In genomic region chr19:54436031-54436523, GRCh38 we compare ENCODE assay signal across 22 cellular contexts. TPM values are rescaled to one million over a fixed set of nuclear protein-coding genes. Genes with fewer than 3 reads are reported as not detected.
DNase-seq lines count a peak whose midpoint lies in the region; ATAC-seq, FAIRE-seq and TF ChIP-seq lines count a peak whose summit lies in the region.
"Had no signal": no experiment of that assay in that cellular context is flagged by ENCODE, and none has a peak within 500 bp of the region (broad histone marks: within the 10 kb centered on the region; RNA-seq: fewer than 3 reads in every experiment).

No MANE protein-coding gene starts in this region.

- H3K36me3 Mint-ChIP-seq in stimulated activated effector memory CD8-positive, alpha-beta T cell treated with anti-CD3 and anti-CD28 coated beads, Interleukin-12 subunit alpha, Interleukin-12 subunit beta, amount 100 ng/mL, for 72 hours: peaks cover 27% of the 10 kb centered on the region

- H3K27ac Mint-ChIP-seq in stimulated activated effector memory CD8-positive, alpha-beta T cell treated with anti-CD3 and anti-CD28 coated beads, Interleukin-12 subunit alpha, Interleukin-12 subunit beta, amount 100 ng/mL, for 72 hours: peak overlapping the region; percentile 54
- H3K27ac Mint-ChIP-seq: activated CD4-positive, alpha-beta T cell treated with anti-CD3 and anti-CD28 coated beads, Interleukin-2, amount 10 ng/mL, durations not matched to agents 7 days and 5 days; activated naive CD4-positive, alpha-beta T cell treated with anti-CD3 and anti-CD28 coated beads, Interleukin-2, amount 10 ng/mL, durations not matched to agents 7 days and 5 days had no signal

- TF ChIP-seq CTCF in RWPE1 (conservative IDR thresholded peaks at IDR 0.05; ENCODE audit: low read depth) (no peak), coronary artery (IDR thresholded peaks at IDR 0.05) (no peak), kidney (IDR thresholded peaks at IDR 0.05; ENCODE audit: borderline replicate concordance, extremely low read depth, insufficient read depth) (no peak)

- H3K4me1 ChIP-seq in kidney (ENCODE audit: control insufficient read depth in 1 of 2, insufficient read depth in 1 of 2, low read depth in 1 of 2, low read length in 2 of 2): peaks cover 6 to 7% of the 10 kb centered on the region in 2 donors

- no peak for DNase-seq in RWPE1 (ENCODE audit: low spot score)
- peak; percentile 62 for DNase-seq in coronary artery (ENCODE audit: low spot score)
- DNase-seq in kidney: peak; percentile 59
- DNase-seq in stimulated activated effector memory CD8-positive, alpha-beta T cell treated with anti-CD3 and anti-CD28 coated beads, Interleukin-12 subunit alpha, Interleukin-12 subunit beta, amount 100 ng/mL, for 72 hours (ENCODE audit: low spot score in 2 of 2): no peak
- DNase-seq in GM19240 (ENCODE audit: insufficient read length, low spot score): no peak
- DNase-seq in GM03348 (ENCODE audit: low spot score): no peak
- no peak for DNase-seq in NCI-H510A (lab: John Stamatoyannopoulos, UW)
- DNase-seq: activated CD4-positive, alpha-beta T cell treated with anti-CD3 and anti-CD28 coated beads, Interleukin-2, amount 10 ng/mL, durations not matched to agents 7 days and 5 days; activated T-cell treated with anti-CD3 and anti-CD28 coated beads for 4 hours; AML-193; GDM1; naive thymus-derived CD8-positive, alpha-beta T cell; NCI-H1694; NCI-H446 treated with DMSO at 0.1 percent for 48 hours; PC-3; stimulated activated CD4-positive, alpha-beta T cell treated with anti-CD3 and anti-CD28 coated beads, Interleukin-1b, Interleukin-23, amount 100 ng/mL, for 48 hours had no signal

- H3K4me3 ChIP-seq in coronary artery (no peak overlapping the region), kidney (ENCODE audit: low read length in 2 of 2) (no peak overlapping the region)
- H3K4me3 ChIP-seq: breast epithelium, lung had no signal

- no peak overlapping the region for H3K4me3 Mint-ChIP-seq in stimulated activated effector memory CD8-positive, alpha-beta T cell treated with anti-CD3 and anti-CD28 coated beads, Interleukin-12 subunit alpha, Interleukin-12 subunit beta, amount 100 ng/mL, for 72 hours
- H3K4me3 Mint-ChIP-seq: activated CD4-positive, alpha-beta T cell treated with anti-CD3 and anti-CD28 coated beads, Interleukin-2, amount 10 ng/mL, durations not matched to agents 7 days and 5 days; activated naive CD4-positive, alpha-beta T cell treated with anti-CD3 and anti-CD28 coated beads, Interleukin-2, amount 10 ng/mL, durations not matched to agents 7 days and 5 days; naive thymus-derived CD8-positive, alpha-beta T cell had no signal

- H3K9me3 ChIP-seq in kidney (ENCODE audit: control insufficient read depth in 1 of 2, low read length in 2 of 2): no peaks in the 10 kb centered on the region
- H3K9me3 ChIP-seq: breast epithelium had no signal

- FAIRE-seq in kidney (lab: Jason Lieb, UNC): no peak

- no peaks in the 10 kb centered on the region for H3K36me3 ChIP-seq in kidney (ENCODE audit: control insufficient read depth in 1 of 2, insufficient read depth in 2 of 2, low read length in 2 of 2)
- H3K36me3 ChIP-seq: breast epithelium had no signal

- CTCF ChIA-PET in RWPE1 (lab: Yijun Ruan, JAX): no interaction called here

- no peak overlapping the region for H3K9ac ChIP-seq in kidney (ENCODE audit: low read length in 2 of 2)

- ATAC-seq in stimulated activated effector memory CD8-positive, alpha-beta T cell treated with anti-CD3 and anti-CD28 coated beads, Interleukin-12 subunit alpha, Interleukin-12 subunit beta, amount 100 ng/mL, for 72 hours: no peak
- ATAC-seq: HCT116; naive thymus-derived CD8-positive, alpha-beta T cell; PC-3 had no signal

- H3K9me3 Mint-ChIP-seq in stimulated activated effector memory CD8-positive, alpha-beta T cell treated with anti-CD3 and anti-CD28 coated beads, Interleukin-12 subunit alpha, Interleukin-12 subunit beta, amount 100 ng/mL, for 72 hours: no peaks in the 10 kb centered on the region
- H3K9me3 Mint-ChIP-seq: activated CD4-positive, alpha-beta T cell treated with anti-CD3 and anti-CD28 coated beads, Interleukin-2, amount 10 ng/mL, durations not matched to agents 7 days and 5 days; activated naive CD4-positive, alpha-beta T cell treated with anti-CD3 and anti-CD28 coated beads, Interleukin-2, amount 10 ng/mL, durations not matched to agents 7 days and 5 days; naive thymus-derived CD8-positive, alpha-beta T cell had no signal

- peaks cover 20% of the 10 kb centered on the region for H3K4me1 Mint-ChIP-seq in stimulated activated effector memory CD8-positive, alpha-beta T cell treated with anti-CD3 and anti-CD28 coated beads, Interleukin-12 subunit alpha, Interleukin-12 subunit beta, amount 100 ng/mL, for 72 hours

- intact Hi-C loops in kidney (cut with DNase I): no loop called here

- POLR2A ChIA-PET in RWPE1 (lab: Yijun Ruan, JAX; ENCODE audit: low non-redundant PET): no interaction called here

- H3K27ac ChIP-seq in RWPE1 (peak overlapping the region; percentile 14; the same call in 1 of the 2 replicates), coronary artery (peak overlapping the region in 1 of 2 donors; percentile 22), kidney (ENCODE audit: low read depth in 2 of 2, low read length in 2 of 2) (no peak overlapping the region)
- H3K27ac ChIP-seq: breast epithelium had no signal

RNA-seq across cellular contexts. Expression of gene LENG8, which starts 12.9 kb away (rescaled TPM):
- 208 TPM for total RNA-seq in kidney
- polyA plus RNA-seq in kidney (ENCODE audit: insufficient read depth, low read depth, low replicate concordance): 48.6 TPM

RNA-seq across cellular contexts. Expression of gene TTYH1, which starts 20.8 kb away (rescaled TPM):
- total RNA-seq in kidney: 1.5 TPM
- polyA plus RNA-seq in kidney (ENCODE audit: insufficient read depth, low read depth, low replicate concordance): 1.9 TPM
- total RNA-seq: fibroblast of villous mesenchyme; HT1080; naive thymus-derived CD8-positive, alpha-beta T cell had no signal

RNA-seq across cellular contexts. Expression of gene LENG9, which starts 27.5 kb away (rescaled TPM):
- 6.8 TPM for total RNA-seq in kidney
- polyA plus RNA-seq in kidney (ENCODE audit: insufficient read depth, low read depth, low replicate concordance): 2.0 TPM

RNA-seq across cellular contexts. Expression of gene CDC42EP5, which starts 37.0 kb away (rescaled TPM):
- total RNA-seq in kidney: 29.9 TPM
- polyA plus RNA-seq in kidney (ENCODE audit: insufficient read depth, low read depth, low replicate concordance): 19.3 TPM
- total RNA-seq: activated CD4-positive, alpha-beta T cell treated with anti-CD3 and anti-CD28 coated beads, Interleukin-2, amount 10 ng/mL, durations not matched to agents 7 days and 5 days; naive thymus-derived CD8-positive, alpha-beta T cell had no signal
- polyA plus RNA-seq: naive thymus-derived CD8-positive, alpha-beta T cell had no signal

Comparison
In these comparisons a context has a peak if more than half of its experiments do, and no peak if none do; other contexts are left out.
1. DNase-seq: peak in coronary artery (single experiment) and kidney (single experiment); none in RWPE1 (single experiment), stimulated activated effector memory CD8-positive, alpha-beta T cell treated with anti-CD3 and anti-CD28 coated beads, Interleukin-12 subunit alpha, Interleukin-12 subunit beta, amount 100 ng/mL, for 72 hours (0 of 2), GM19240 (single experiment), GM03348 (single experiment) and NCI-H510A (single experiment).